In the genomic region with DNA sequence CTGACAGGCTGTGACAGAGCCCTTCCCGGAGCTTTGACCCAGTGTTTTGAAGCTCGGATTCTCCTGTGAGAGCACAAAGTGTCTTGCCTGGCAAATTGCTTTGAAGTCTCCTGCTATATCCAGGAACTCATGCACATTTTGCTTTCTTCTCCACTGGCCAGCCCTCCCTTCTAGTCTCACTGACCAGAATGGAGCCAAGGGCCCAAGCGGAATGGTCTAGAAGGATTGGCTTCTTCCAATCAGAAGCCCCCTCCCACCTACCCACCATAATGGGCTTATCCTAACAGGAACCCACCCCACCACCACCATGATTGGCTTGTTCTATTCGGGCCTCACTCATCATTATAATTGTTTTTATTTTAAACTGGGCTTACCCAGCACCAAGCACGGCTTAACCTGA, we compare ENCODE assay signal across 19 cellular contexts.
"Had no signal": no experiment of that assay in that cellular context is flagged by ENCODE, and none has a peak within 500 bp of the region (broad histone marks: within the 10 kb centered on the region; RNA-seq: fewer than 3 reads in every experiment).

No MANE protein-coding gene starts in this region.

- H3K4me3 ChIP-seq: colonic mucosa, dorsolateral prefrontal cortex, esophagus squamous epithelium, gastrocnemius medialis, heart right ventricle, left lung, lower lobe of right lung, mucosa of descending colon had no signal

- H3K27ac ChIP-seq: colonic mucosa, dorsolateral prefrontal cortex, esophagus squamous epithelium, gastrocnemius medialis, heart right ventricle, left lung, lower lobe of right lung had no signal

- DNase-seq: colonic mucosa; dermis blood vessel endothelial cell; dorsolateral prefrontal cortex; effector CD4-positive, alpha-beta T cell; effector memory CD4-positive, alpha-beta T cell; esophagus squamous epithelium; foreskin fibroblast; foreskin melanocyte; gastrocnemius medialis; glutamatergic neuron; heart right ventricle; hippocampal formation; left cardiac atrium; left lung; left ventricle myocardium superior; lower lobe of right lung; mesendoderm; mucosa of descending colon; naive B cell had no signal

- H3K27me3 ChIP-seq: colonic mucosa, dorsolateral prefrontal cortex had no signal

- H3K36me3 ChIP-seq: colonic mucosa, esophagus squamous epithelium, gastrocnemius medialis, heart right ventricle, left lung, lower lobe of right lung had no signal

- H3K4me1 ChIP-seq: colonic mucosa, esophagus squamous epithelium, gastrocnemius medialis, heart right ventricle, left lung, lower lobe of right lung had no signal

- H3K9me3 ChIP-seq: colonic mucosa, esophagus squamous epithelium, gastrocnemius medialis, heart right ventricle, left lung, lower lobe of right lung, mucosa of descending colon had no signal
